ENCODE assay signal across 1 cellular context in the genomic region with DNA sequence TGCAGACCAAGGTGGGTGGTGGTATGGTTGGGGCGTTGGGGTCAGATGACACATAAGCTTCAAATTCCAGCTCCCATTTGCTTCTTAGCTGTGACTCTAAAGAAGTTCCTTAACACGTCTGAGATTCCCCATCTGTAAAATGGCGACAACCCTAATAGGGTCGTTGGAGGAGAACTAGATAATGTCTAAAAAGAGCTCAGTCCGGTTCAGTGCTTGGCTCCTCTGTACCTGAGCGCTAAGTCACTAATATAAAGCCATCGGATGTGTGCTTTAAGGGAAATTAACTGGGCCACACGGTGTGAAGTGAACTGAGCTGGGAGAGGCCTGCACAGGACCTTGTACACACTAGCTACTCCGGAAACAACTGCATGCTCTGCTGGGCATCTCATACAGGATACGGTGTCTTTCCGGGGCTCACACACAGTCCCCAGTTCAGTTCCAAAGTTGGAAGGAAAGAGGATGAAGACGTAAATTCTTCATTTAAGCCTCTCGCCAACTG.
TF ChIP-seq lines count a peak whose summit lies in the region.

No MANE protein-coding gene starts in this region.

TF ChIP-seq in GM23338, 12 proteins besides CTCF, POLR2A, EP300 and RAD21 (continued from another document):
- TF ChIP-seq ZNF462 (CRISPR knock-in tag; IDR thresholded peaks at IDR 0.05): no peak
- no peak for TF ChIP-seq ZNF331 (CRISPR knock-in tag; IDR thresholded peaks at IDR 0.05; ENCODE audit: low read depth)
- TF ChIP-seq CREB1 (CRISPR knock-in tag; IDR thresholded peaks at IDR 0.05; ENCODE audit: low read depth): no peak
- 0 out of 2 replicates have a peak, but pooled peaks have one; percentile 9 for TF ChIP-seq ETS1 (IDR thresholded peaks at IDR 0.05)
TF ChIP-seq in GM23338: peak in this region for 1.
